ENCODE assay signal across 8 cellular contexts in genomic region chr9:121529237-121529987, GRCh38. TPM values are rescaled to one million over a fixed set of nuclear protein-coding genes. Genes with fewer than 3 reads are reported as not detected.
DNase-seq lines count a peak whose midpoint lies in the region; ATAC-seq and TF ChIP-seq lines count a peak whose summit lies in the region.

No MANE protein-coding gene starts in this region.

- no peak for TF ChIP-seq EP300 in sigmoid colon (IDR thresholded peaks at IDR 0.05)

- intact Hi-C loops in heart right ventricle (cut with DNase I), result loop anchor here in 1 of 10 donors (2.0 to 5.0 kb wide), 3 partner anchors 31 to 82 kb away; partner anchors contain the start of gene GGTA1
- intact Hi-C loops in sigmoid colon (cut with DNase I), result no loop called here

- H3K9me3 ChIP-seq in heart right ventricle, result no peaks in the 10 kb centered on the region
- H3K9me3 ChIP-seq in sigmoid colon, result no peaks in the 10 kb centered on the region

- no peak for TF ChIP-seq POLR2A in sigmoid colon (IDR thresholded peaks at IDR 0.05)

- DNase-seq in GM04503 (ENCODE audit: low read depth) (peak; percentile 93), amygdala (lab: John Stamatoyannopoulos, UW) (peak in 39 of 56 donors; percentile 8 to 72 (median 42)), heart right ventricle (peak; percentile 98 to 99), sigmoid colon (peak; percentile 97), NCI-H774 (lab: John Stamatoyannopoulos, UW) (no peak), GM19240 (ENCODE audit: insufficient read length, low spot score) (no peak), NCI-H187 treated with DMSO at 0.1 percent for 48 hours (lab: John Stamatoyannopoulos, UW) (no peak)

- H3K4me1 ChIP-seq in heart right ventricle (peaks cover 7 to 30% (median 19%) of the 10 kb centered on the region in 9 donors), sigmoid colon (peaks cover 0 to 13% (median 12%) of the 10 kb centered on the region in 4 donors)

- H3K36me3 ChIP-seq in heart right ventricle (no peaks in the 10 kb centered on the region), sigmoid colon (no peaks in the 10 kb centered on the region)

- H3K27ac ChIP-seq in heart right ventricle, result peak overlapping the region in 9 of 10 donors; percentile 46 to 79 (median 66)
- peak overlapping the region in 3 of 4 donors; percentile 3 to 57 (median 17) for H3K27ac ChIP-seq in sigmoid colon

- H3K27me3 ChIP-seq in heart right ventricle, result no peaks in the 10 kb centered on the region
- no peaks in the 10 kb centered on the region for H3K27me3 ChIP-seq in sigmoid colon

- TF ChIP-seq CTCF in heart right ventricle (IDR thresholded peaks at IDR 0.05) (no peak), sigmoid colon (IDR thresholded peaks at IDR 0.05) (no peak)

- 15 to 24% methylated on average over 11 of the region's 11 CpGs for WGBS in heart right ventricle, 2 donors
- 52% methylated on average over 11 of the region's 11 CpGs for WGBS in sigmoid colon, 2 donors

- ATAC-seq in heart right ventricle (peak; percentile 87 to 95 (median 92)), GM18502 (IDR thresholded peaks at IDR 0.05; ENCODE audit: poor library complexity, unreplicated experiment) (no peak)

- no peak overlapping the region for H3K4me3 ChIP-seq in heart right ventricle
- no peak overlapping the region for H3K4me3 ChIP-seq in sigmoid colon

RNA-seq across cellular contexts. Expression of gene GGTA1, which starts 29.8 kb away (rescaled TPM):
- total RNA-seq in heart right ventricle, result 10 to 100 TPM in 7 of 10 donors, 1 to 10 TPM in 3; 6.0 to 42.1 (median 13.9) TPM
- polyA plus RNA-seq in heart right ventricle, result 10 to 100 TPM in 1 of 2 donors, 1 to 10 TPM in 1; 3.0 to 34.9 TPM
- total RNA-seq in sigmoid colon, result 10 to 100 TPM in 2 of 4 donors, 1 to 10 TPM in 2; 5.5 to 12.8 (median 8.7) TPM
- 10 to 100 TPM in 1 of 3 donors, 1 to 10 TPM in 2; 3.6 to 18.0 (median 5.1) TPM for polyA plus RNA-seq in sigmoid colon

Comparison
In these comparisons a context has a peak if more than half of its experiments do, and no peak if none do; other contexts are left out.
1. DNase-seq: peak in GM04503 (single experiment), amygdala (39 of 56), heart right ventricle (2 of 2) and sigmoid colon (single experiment); none in NCI-H774 (single experiment), GM19240 (single experiment) and NCI-H187 treated with DMSO at 0.1 percent for 48 hours (single experiment).